8 cellular contexts compared by ENCODE assay signal in genomic region chr6:149060300-149060984, GRCh38.
DNase-seq lines count a peak whose midpoint lies in the region; ATAC-seq and TF ChIP-seq lines count a peak whose summit lies in the region.

No MANE protein-coding gene starts in this region.

- H3K27ac ChIP-seq in VCaP: peak overlapping the region; percentile 93

- no peaks in the 10 kb centered on the region for H3K36me3 ChIP-seq in BE2C

- no peaks in the 10 kb centered on the region for H3K27me3 ChIP-seq in BE2C

- peaks cover 22% of the 10 kb centered on the region for H3K4me1 ChIP-seq in BE2C

- TF ChIP-seq CTCF in BE2C (IDR thresholded peaks at IDR 0.05; ENCODE audit: low read depth, low read length) (no peak), VCaP (conservative IDR thresholded peaks at IDR 0.05) (no peak)

- DNase-seq in BE2C (peak; percentile 61), dermis blood vessel endothelial cell (peak; percentile 60), SIG-M5 (lab: John Stamatoyannopoulos, UW) (no peak), NCI-H1048 (lab: John Stamatoyannopoulos, UW) (no peak)
- DNase-seq in stimulated activated CD4-positive, alpha-beta T cell treated with anti-CD3 and anti-CD28 coated beads, Interleukin-4, amount 100 ng/mL, for 4 hours: peak; percentile 28 to 47

- no peaks in the 10 kb centered on the region for H3K9me3 ChIP-seq in BE2C

- peak overlapping the region; percentile 45 for H3K4me3 ChIP-seq in BE2C (ENCODE audit: low read depth, low read length)

- ATAC-seq in GM19468 (IDR thresholded peaks at IDR 0.05; ENCODE audit: extremely low read depth, unreplicated experiment): peak; percentile 61
- peak; percentile 39 for ATAC-seq in HG03565 (IDR thresholded peaks at IDR 0.05; ENCODE audit: unreplicated experiment)

Comparison
In these comparisons a context has a peak if more than half of its experiments do, and no peak if none do; other contexts are left out.
1. DNase-seq: peak in BE2C (single experiment), dermis blood vessel endothelial cell (single experiment) and stimulated activated CD4-positive, alpha-beta T cell treated with anti-CD3 and anti-CD28 coated beads, Interleukin-4, amount 100 ng/mL, for 4 hours (2 of 2); none in SIG-M5 (single experiment) and NCI-H1048 (single experiment).